Comparison of ENCODE assay signal across 17 cellular contexts in genomic region chr7:116709336-116709735, GRCh38. TPM values are rescaled to one million over a fixed set of nuclear protein-coding genes. Genes with fewer than 3 reads are reported as not detected.
DNase-seq lines count a peak whose midpoint lies in the region; ATAC-seq and TF ChIP-seq lines count a peak whose summit lies in the region.
"Had no signal": no experiment of that assay in that cellular context is flagged by ENCODE, and none has a peak within 500 bp of the region (broad histone marks: within the 10 kb centered on the region; RNA-seq: fewer than 3 reads in every experiment).

No MANE protein-coding gene starts in this region.

- H3K4me3 ChIP-seq in HEK293 (ENCODE audit: low read depth, low read length) (no peak overlapping the region), OCI-LY3 (ENCODE audit: low read length) (peak overlapping the region; percentile 46; the same call in 1 of the 2 replicates), mammary epithelial cell (replicated peaks in 1 of 3; ENCODE audit: insufficient read depth in 1 of 3, low read depth in 2 of 3, low read length in 3 of 3) (no peak overlapping the region)
- H3K4me3 ChIP-seq: HAP-1 had no signal

- H3K36me3 Mint-ChIP-seq in progenitor cell of endocrine pancreas (ENCODE audit: insufficient read depth), result peaks cover 16% of the 10 kb centered on the region
- H3K36me3 Mint-ChIP-seq: CD14-positive monocyte, T-cell had no signal

- no peaks in the 10 kb centered on the region for H4K20me1 ChIP-seq in OCI-LY3 (ENCODE audit: insufficient read depth, low read length)
- H4K20me1 ChIP-seq in mammary epithelial cell (ENCODE audit: insufficient read depth, low read length), result no peaks in the 10 kb centered on the region

- H2AFZ ChIP-seq in OCI-LY3 (ENCODE audit: low read depth, low read length) (no peak overlapping the region), mammary epithelial cell (ENCODE audit: low read depth, low read length) (no peak overlapping the region)

- 37% methylated on average over 4 of the region's 4 CpGs for WGBS in mammary epithelial cell (ENCODE audit: low coverage, missing lambda C conversion rate)

- H3K9ac ChIP-seq in OCI-LY3 (ENCODE audit: low read length) (no peak overlapping the region; the same call in 1 of the 2 replicates), mammary epithelial cell (ENCODE audit: insufficient read depth, low read length) (no peak overlapping the region)

- H3K9me3 Mint-ChIP-seq in progenitor cell of endocrine pancreas (ENCODE audit: low read depth), result peaks cover 9% of the 10 kb centered on the region

- H3K79me2 ChIP-seq in OCI-LY3 (ENCODE audit: low read length), result peaks cover 57% of the 10 kb centered on the region
- H3K79me2 ChIP-seq in mammary epithelial cell (ENCODE audit: insufficient read depth, low read length), result peaks cover 91% of the 10 kb centered on the region

- CTCF ChIA-PET in HEK293 (lab: Yijun Ruan, JAX) (no interaction called here), mammary epithelial cell (lab: Charles Lee; ENCODE audit: low non-redundant PET) (no interaction called here)

- no TSS peak for BruUV-seq in mammary epithelial cell (replicated peaks; lab: Mats Ljungman, UMichigan)

- H3K4me2 ChIP-seq in OCI-LY3 (ENCODE audit: low read length), result peak overlapping the region; percentile 84
- peak overlapping the region; percentile 51 for H3K4me2 ChIP-seq in mammary epithelial cell (ENCODE audit: insufficient read depth, low read depth, low read length)

- DNase-seq in mammary epithelial cell, result no peak
- no peak for DNase-seq in progenitor cell of endocrine pancreas (ENCODE audit: low spot score, unreplicated experiment)
- no peak for DNase-seq in SHP77 treated with DMSO at 0.1 percent for 48 hours (lab: John Stamatoyannopoulos, UW)
- DNase-seq: ACHN, AML-193, Caco-2, MM.1S, NCI-H1694, T-cell had no signal

- H3K27me3 Mint-ChIP-seq in progenitor cell of endocrine pancreas, result no peaks in the 10 kb centered on the region

- H3K27me3 ChIP-seq in OCI-LY3 (ENCODE audit: low read depth, low read length) (no peaks in the 10 kb centered on the region), mammary epithelial cell (ENCODE audit: insufficient read depth, low read length) (no peaks in the 10 kb centered on the region)

- in situ Hi-C loops in mammary epithelial cell (cut with MboI; ENCODE audit: low sequenced_read_pairs in 2 of 2), result no loop called here

- no peak for ATAC-seq in GM21367 (IDR thresholded peaks at IDR 0.05; ENCODE audit: unreplicated experiment)
- ATAC-seq in HG02870 (IDR thresholded peaks at IDR 0.05; ENCODE audit: unreplicated experiment), result no peak
- no peak for ATAC-seq in GM18868 (IDR thresholded peaks at IDR 0.05; ENCODE audit: unreplicated experiment)
- ATAC-seq: T-cell had no signal

- peak overlapping the region; percentile 44 for H3K27ac Mint-ChIP-seq in progenitor cell of endocrine pancreas
- H3K27ac Mint-ChIP-seq: CD14-positive monocyte, T-cell had no signal

- no peak overlapping the region for H3K4me3 Mint-ChIP-seq in progenitor cell of endocrine pancreas (ENCODE audit: low read depth)
- H3K4me3 Mint-ChIP-seq: CD14-positive monocyte, T-cell had no signal

- H3K36me3 ChIP-seq in HEK293 (ENCODE audit: control insufficient read depth in 2 of 2, insufficient read depth in 1 of 2, low read length in 2 of 2), result no peaks in the 10 kb centered on the region
- H3K36me3 ChIP-seq in OCI-LY3 (replicated peaks; ENCODE audit: low read depth, low read length), result peaks cover 10% of the 10 kb centered on the region
- peaks cover 2% of the 10 kb centered on the region for H3K36me3 ChIP-seq in mammary epithelial cell (ENCODE audit: insufficient read depth, low read length)
- H3K36me3 ChIP-seq: HAP-1 had no signal

- dilution Hi-C loops in mammary epithelial cell (cut with HindIII; ENCODE audit: low sequenced_read_pairs), result no loop called here

- TF ChIP-seq CTCF in HEK293 (tag by site-specific recombination; IDR thresholded peaks at IDR 0.05) (no peak), OCI-LY3 (IDR thresholded peaks at IDR 0.05; ENCODE audit: low read depth, low read length) (no peak), mammary epithelial cell (conservative IDR thresholded peaks at IDR 0.05 in 1 of 2, IDR thresholded peaks at IDR 0.05 in 1 of 2; ENCODE audit: extremely low read depth in 1 of 2, insufficient read depth in 1 of 2, low read depth in 1 of 2, low read length in 2 of 2) (no peak), progenitor cell of endocrine pancreas (IDR thresholded peaks at IDR 0.05; ENCODE audit: unreplicated experiment) (no peak)

- H3K9me3 ChIP-seq in HEK293 (ENCODE audit: control insufficient read depth, insufficient read depth, low read depth, low read length) (no peaks in the 10 kb centered on the region), OCI-LY3 (ENCODE audit: insufficient read depth, low read length) (no peaks in the 10 kb centered on the region), mammary epithelial cell (replicated peaks; ENCODE audit: insufficient read depth, low read length) (no peaks in the 10 kb centered on the region)
- H3K9me3 ChIP-seq: Caco-2, HAP-1 had no signal

- intact Hi-C loops in mammary epithelial cell (cut with micrococcal nuclease), result no loop called here

- H3K27ac ChIP-seq in HEK293 (ENCODE audit: extremely low read depth, low read depth, low read length), result no peak overlapping the region
- peak overlapping the region; percentile 68 for H3K27ac ChIP-seq in OCI-LY3 (ENCODE audit: low read length)
- peak overlapping the region; percentile 61 for H3K27ac ChIP-seq in mammary epithelial cell (ENCODE audit: insufficient read depth, low read depth, low read length)

- POLR2A ChIA-PET in HEK293 (lab: Yijun Ruan, JAX), result interaction anchor here (1.5 kb wide), 1 partner anchor 36 kb away, joined by 3 read pairs; no protein-coding TSS in a partner anchor

- H3K4me1 ChIP-seq in HEK293 (ENCODE audit: control insufficient read depth, insufficient read depth, low read length) (peaks cover 48% of the 10 kb centered on the region), OCI-LY3 (ENCODE audit: low read length) (peaks cover 43% of the 10 kb centered on the region), mammary epithelial cell (ENCODE audit: insufficient read depth, low read length) (peaks cover 64% of the 10 kb centered on the region)

- peaks cover 58% of the 10 kb centered on the region for H3K4me1 Mint-ChIP-seq in progenitor cell of endocrine pancreas (ENCODE audit: low read depth)
- H3K4me1 Mint-ChIP-seq: CD14-positive monocyte, T-cell had no signal

TF ChIP-seq in HEK293, 187 proteins besides CTCF, POLR2A, EP300 and RAD21:
- no peak for TF ChIP-seq ZNF623 (tag by site-specific recombination; IDR thresholded peaks at IDR 0.05)
- no peak for TF ChIP-seq ZNF621 (tag by site-specific recombination; IDR thresholded peaks at IDR 0.05)
- TF ChIP-seq SP7 (tag by site-specific recombination; IDR thresholded peaks at IDR 0.05), result peak; percentile 35; the same call in 1 of the 2 replicates

RNA-seq across cellular contexts. Expression of gene MET, which starts 37.3 kb away (rescaled TPM):
- 100 to 1,000 TPM; 112 to 179 TPM for total RNA-seq in mammary epithelial cell
- polyA plus RNA-seq in mammary epithelial cell, result 85.8 TPM
- 157 TPM for polyA minus RNA-seq in mammary epithelial cell
- 44.4 and 46.0 TPM in 2 replicates for total RNA-seq in progenitor cell of endocrine pancreas
- total RNA-seq: OCI-LY7 had no signal
- polyA plus RNA-seq: CD14-positive monocyte had no signal
